8 cellular contexts compared by ENCODE assay signal in genomic region chr1:110208916-110209650, GRCh38. TPM values are rescaled to one million over a fixed set of nuclear protein-coding genes. Genes with fewer than 3 reads are reported as not detected.
A peak's percentile ranks its signal among the peaks of the same experiment; 100 is the strongest.
DNase-seq lines count a peak whose midpoint lies in the region; ATAC-seq and TF ChIP-seq lines count a peak whose summit lies in the region.

No MANE protein-coding gene starts in this region.

- H3K4me1 ChIP-seq in heart right ventricle (peaks cover 2 to 45% (median 33%) of the 10 kb centered on the region in 9 donors), adrenal gland (replicated peaks in 1 of 2) (peaks cover 10 to 31% of the 10 kb centered on the region in 2 donors), uterus (peaks cover 0 to 8% of the 10 kb centered on the region in 2 donors)

- H3K9me3 ChIP-seq in heart right ventricle (no peaks in the 10 kb centered on the region), adrenal gland (replicated peaks in 1 of 3) (no peaks in the 10 kb centered on the region), uterus (no peaks in the 10 kb centered on the region)

- peak overlapping the region in 9 of 10 donors; percentile 62 to 95 (median 79) for H3K4me3 ChIP-seq in heart right ventricle
- peak overlapping the region in 3 of 4 donors; percentile 44 to 89 (median 51) for H3K4me3 ChIP-seq in adrenal gland
- H3K4me3 ChIP-seq in uterus, result peak overlapping the region in 1 of 2 donors; percentile 79

- TF ChIP-seq POLR2A in adrenal gland (IDR thresholded peaks at IDR 0.05), result no peak
- TF ChIP-seq POLR2A in uterus (IDR thresholded peaks at IDR 0.05), result no peak

- H3K9me3 Mint-ChIP-seq in memory B cell, result no peaks in the 10 kb centered on the region

- H3K36me3 Mint-ChIP-seq in memory B cell, result no peaks in the 10 kb centered on the region

- H3K27ac ChIP-seq in heart right ventricle, result peak overlapping the region; percentile 62 to 94 (median 90)
- H3K27ac ChIP-seq in adrenal gland, result peak overlapping the region in 4 of 5 donors; percentile 58 to 94 (median 85)
- H3K27ac ChIP-seq in uterus, result peak overlapping the region; percentile 87 to 91

- intact Hi-C loops in heart right ventricle (cut with DNase I) (loop anchor here in 8 of 10 donors (2.0 to 10.0 kb wide), 6 partner anchors 48 to 288 kb away; no protein-coding TSS in a partner anchor), left ventricle myocardium superior (cut with micrococcal nuclease) (loop anchor here (2.0 kb wide), 1 partner anchor 104 kb away; no protein-coding TSS in a partner anchor), adrenal gland (cut with DNase I) (loop anchor here (10.0 kb wide), 1 partner anchor 286 kb away; no protein-coding TSS in a partner anchor), uterus (cut with DNase I; ENCODE audit: low total_unique reads) (no loop called here)

- H3K36me3 ChIP-seq in heart right ventricle (no peaks in the 10 kb centered on the region), adrenal gland (replicated peaks in 1 of 2) (no peaks in the 10 kb centered on the region), uterus (no peaks in the 10 kb centered on the region)

- no peaks in the 10 kb centered on the region for H3K27me3 Mint-ChIP-seq in memory B cell

- H3K27me3 ChIP-seq in heart right ventricle, result peaks cover 0 to 24% (median 0%) of the 10 kb centered on the region in 7 donors
- no peaks in the 10 kb centered on the region for H3K27me3 ChIP-seq in adrenal gland
- H3K27me3 ChIP-seq in uterus, result no peaks in the 10 kb centered on the region

- DNase-seq in heart right ventricle (no peak), left ventricle myocardium superior (no peak), adrenal gland (no peak), memory B cell (ENCODE audit: low spot score in 2 of 2) (no peak), uterus (no peak), ureter (ENCODE audit: low spot score) (no peak), NCI-H1694 (lab: John Stamatoyannopoulos, UW) (no peak)

- 57 to 63% methylated on average over 7 of the region's 7 CpGs for WGBS in heart right ventricle, 2 donors
- WGBS in adrenal gland, 4 donors, result 35 to 43% (median 40%) methylated on average over 7 of the region's 7 CpGs

- peak overlapping the region; percentile 94 for H3K4me3 Mint-ChIP-seq in memory B cell

- ATAC-seq in heart right ventricle (no peak), left ventricle myocardium superior (no peak), memory B cell (ENCODE audit: low read depth) (no peak), SK-N-SH treated with all-trans-retinoic acid at 6 μM for 48 hours (no peak)

- H3K4me1 Mint-ChIP-seq in memory B cell, result peaks cover 34% of the 10 kb centered on the region

- H3K27ac Mint-ChIP-seq in memory B cell, result peak overlapping the region; percentile 95

- no peak for TF ChIP-seq CTCF in heart right ventricle (IDR thresholded peaks at IDR 0.05)
- TF ChIP-seq CTCF in adrenal gland (IDR thresholded peaks at IDR 0.05), result no peak
- TF ChIP-seq CTCF in uterus (IDR thresholded peaks at IDR 0.05), result no peak

TF ChIP-seq in SK-N-SH treated with all-trans-retinoic acid at 6 μM for 48 hours, 23 proteins besides CTCF, POLR2A, EP300 and RAD21:
- no peak for TF ChIP-seq GLIS3 (CRISPR knock-in tag; IDR thresholded peaks at IDR 0.05)
- no peak for TF ChIP-seq PATZ1 (CRISPR knock-in tag; IDR thresholded peaks at IDR 0.05; ENCODE audit: borderline replicate concordance)
- TF ChIP-seq ZFP30 (CRISPR knock-in tag; IDR thresholded peaks at IDR 0.05), result no peak
- no peak for TF ChIP-seq CSDC2 (CRISPR knock-in tag; IDR thresholded peaks at IDR 0.05)
- no peak for TF ChIP-seq ARNTL (CRISPR knock-in tag; IDR thresholded peaks at IDR 0.05; ENCODE audit: borderline replicate concordance, low read depth)
- no peak for TF ChIP-seq ESRRG (CRISPR knock-in tag; IDR thresholded peaks at IDR 0.05)
- TF ChIP-seq CREB5 (CRISPR knock-in tag; IDR thresholded peaks at IDR 0.05; ENCODE audit: low read depth), result no peak
- TF ChIP-seq TSHZ2 (CRISPR knock-in tag; IDR thresholded peaks at IDR 0.05), result no peak
- no peak for TF ChIP-seq RARB (CRISPR knock-in tag; IDR thresholded peaks at IDR 0.05)
- no peak for TF ChIP-seq TOX (CRISPR knock-in tag; IDR thresholded peaks at IDR 0.05; ENCODE audit: borderline replicate concordance)
- no peak for TF ChIP-seq ZNF70 (CRISPR knock-in tag; IDR thresholded peaks at IDR 0.05)
- no peak for TF ChIP-seq SNAI2 (CRISPR knock-in tag; IDR thresholded peaks at IDR 0.05)

RNA-seq across cellular contexts. Expression of gene KCNC4, which starts 1.0 kb away (rescaled TPM):
- total RNA-seq in heart right ventricle, result 10 to 100 TPM in 4 of 10 donors, 1 to 10 TPM in 6; 2.6 to 13.8 (median 6.1) TPM
- polyA plus RNA-seq in heart right ventricle, result 1 to 10 TPM; 2.2 to 3.0 TPM
- 4.7 TPM for total RNA-seq in left ventricle myocardium superior
- 10 to 100 TPM in 4 of 8 donors, 1 to 10 TPM in 4; 3.1 to 14.4 (median 10.4) TPM for total RNA-seq in adrenal gland
- 10 to 100 TPM in 1 of 3 donors, 1 to 10 TPM in 2; 4.2 to 10.5 (median 5.8) TPM for polyA plus RNA-seq in adrenal gland
- 10 to 100 TPM in 1 of 4 donors, 1 to 10 TPM in 3; 2.1 to 29.4 (median 3.9) TPM for total RNA-seq in uterus
- total RNA-seq in ureter, result 5.2 TPM

RNA-seq across cellular contexts. Expression of gene SLC6A17, which starts 58.8 kb away (rescaled TPM):
- total RNA-seq in heart right ventricle, result under 1 TPM in 7 of 10 donors, not detected in 3; 0.06 to 0.45 (median 0.19) TPM
- under 1 TPM in 1 of 2 donors, not detected in 1; 0.09 TPM for polyA plus RNA-seq in heart right ventricle
- not detected for total RNA-seq in left ventricle myocardium superior
- 1 to 10 TPM in 3 of 8 donors, under 1 TPM in 4, not detected in 1; 0.04 to 6.9 (median 0.46) TPM for total RNA-seq in adrenal gland
- 1 to 10 TPM; 1.4 to 6.0 (median 5.1) TPM for polyA plus RNA-seq in adrenal gland
- under 1 TPM in 2 of 4 donors, not detected in 2; 0.07 to 0.15 TPM for total RNA-seq in uterus
- total RNA-seq in ureter, result not detected
